1 cellular context compared by ENCODE assay signal in the genomic region with DNA sequence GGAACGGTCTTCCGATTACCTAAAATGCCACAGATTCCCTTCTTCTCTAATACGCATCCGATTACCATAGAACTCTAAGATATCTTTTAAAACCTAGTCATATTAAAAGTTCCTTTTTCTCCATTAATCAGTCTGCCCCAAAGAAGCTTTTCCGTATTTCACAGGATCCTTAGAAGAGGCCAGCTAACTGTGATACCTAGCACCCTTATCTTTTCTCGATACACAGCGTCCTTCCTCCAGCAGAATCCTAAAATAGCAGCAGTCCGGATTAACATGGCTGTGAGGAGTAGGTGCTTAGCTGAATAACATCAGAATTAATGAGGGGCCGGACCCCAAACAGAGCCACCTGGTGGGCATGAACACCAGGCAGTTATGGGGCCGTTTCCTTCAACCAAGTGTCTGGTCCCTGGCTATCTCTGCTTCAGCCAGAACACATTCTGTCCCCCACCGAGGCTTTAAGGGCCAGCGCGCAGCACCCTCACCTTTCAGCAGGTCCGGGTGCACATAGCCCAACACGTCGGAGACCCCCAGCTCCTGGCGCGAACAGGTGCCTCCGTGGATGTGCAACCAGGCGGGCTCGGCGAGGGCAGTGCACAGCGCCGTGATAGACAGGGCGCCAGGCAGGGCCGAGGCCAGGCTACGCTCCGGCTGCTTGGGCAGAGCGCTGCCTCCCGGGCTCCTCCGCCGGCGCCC.
TF ChIP-seq lines count a peak whose summit lies in the region.

No MANE protein-coding gene starts in this region.

TF ChIP-seq in endothelial cell of umbilical vein, 7 proteins besides CTCF, POLR2A, EP300 and RAD21:
- TF ChIP-seq EZH2 (IDR thresholded peaks at IDR 0.05; ENCODE audit: borderline replicate concordance, low read depth, low read length, severe bottlenecking) (no peak), GATA2 (IDR thresholded peaks at IDR 0.05; ENCODE audit: insufficient read depth, insufficient read length, low read depth, low read length) (no peak), MYC (IDR thresholded peaks at IDR 0.05; ENCODE audit: low read depth, low read length) (no peak), FOS (IDR thresholded peaks at IDR 0.05; ENCODE audit: borderline replicate concordance, insufficient read depth, low read length) (no peak), JUN (IDR thresholded peaks at IDR 0.05; ENCODE audit: borderline replicate concordance, insufficient read depth, insufficient read length, low read depth) (no peak), POLR2AphosphoS5 (IDR thresholded peaks at IDR 0.05; ENCODE audit: insufficient read depth, low read depth, low read length) (no peak)
TF ChIP-seq in endothelial cell of umbilical vein: peak in this region for 0.
